In the genomic region with DNA sequence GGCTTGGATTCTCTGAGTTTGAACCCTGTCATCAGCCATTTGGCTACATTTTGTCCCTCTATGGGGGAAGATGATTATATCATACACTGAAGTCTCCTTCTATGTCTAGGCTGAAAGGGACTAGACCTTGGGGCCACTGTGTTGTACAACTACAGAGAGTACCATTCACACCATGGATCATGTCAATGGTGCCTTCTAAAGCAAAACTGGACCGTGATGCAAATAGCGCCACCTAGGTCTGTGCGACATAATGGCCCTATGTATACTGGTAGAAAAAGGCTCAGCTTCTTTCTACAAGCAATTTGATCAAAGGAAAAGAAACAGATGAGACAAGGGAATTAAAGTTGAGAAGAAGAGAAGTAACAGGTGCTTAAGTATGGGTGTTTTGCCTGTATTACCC, we compare ENCODE assay signal across 9 cellular contexts.
DNase-seq lines count a peak whose midpoint lies in the region; ATAC-seq and TF ChIP-seq lines count a peak whose summit lies in the region.
"Had no signal": no experiment of that assay in that cellular context is flagged by ENCODE, and none has a peak within 500 bp of the region (broad histone marks: within the 10 kb centered on the region; RNA-seq: fewer than 3 reads in every experiment).

No MANE protein-coding gene starts in this region.

- intact Hi-C loops in psoas muscle (cut with DNase I): loop anchor here in 1 of 2 donors (10.0 kb wide), 2 partner anchors 94 to 146 kb away; no protein-coding TSS in a partner anchor

- H3F3A ChIP-seq in MM.1S (ENCODE audit: insufficient read depth, low read length): no peaks in the 10 kb centered on the region

- H3K9me3 ChIP-seq in MM.1S (replicated peaks; ENCODE audit: insufficient read depth, low read length) (no peaks in the 10 kb centered on the region), psoas muscle (no peaks in the 10 kb centered on the region)

- H3K4me3 Mint-ChIP-seq in chondrocyte (ENCODE audit: unreplicated experiment): no peak overlapping the region

- H3K27me3 ChIP-seq in MM.1S (replicated peaks; ENCODE audit: insufficient read depth, low read length) (no peaks in the 10 kb centered on the region), psoas muscle (ENCODE audit: insufficient read depth in 3 of 3, low read length in 2 of 3) (no peaks in the 10 kb centered on the region)

- H3K9ac ChIP-seq in MM.1S (ENCODE audit: low read length): no peak overlapping the region

- no peak overlapping the region for H3K27ac Mint-ChIP-seq in chondrocyte (ENCODE audit: unreplicated experiment)

- no peaks in the 10 kb centered on the region for H3K79me2 ChIP-seq in MM.1S (ENCODE audit: low read length)

- no peak overlapping the region for H2AFZ ChIP-seq in MM.1S (ENCODE audit: low read length)

- DNase-seq in GM10266 (ENCODE audit: extremely low spot score) (peak; percentile 38), MM.1S (peak; percentile 17), chondrocyte (ENCODE audit: low spot score) (no peak), psoas muscle (no peak), NCI-H1417 treated with DMSO at 0.1 percent for 48 hours (lab: John Stamatoyannopoulos, UW) (no peak)
- no peak for DNase-seq in central memory CD4-positive, alpha-beta T cell
- DNase-seq: NCI-H2171 had no signal

- TF ChIP-seq CTCF in GM10266 (IDR thresholded peaks at IDR 0.05; ENCODE audit: control insufficient read depth, insufficient read depth, low read depth, missing control alignments) (peak; percentile 42), MM.1S (IDR thresholded peaks at IDR 0.05; ENCODE audit: low read length) (peak; percentile 44), chondrocyte (IDR thresholded peaks at IDR 0.05) (peak; percentile 59), psoas muscle (IDR thresholded peaks at IDR 0.05) (peak; percentile 21)

- no peaks in the 10 kb centered on the region for H3K9me2 ChIP-seq in MM.1S (replicated peaks; ENCODE audit: insufficient read depth, low read length)

- no peaks in the 10 kb centered on the region for H3K9me3 Mint-ChIP-seq in chondrocyte (ENCODE audit: low read depth)

- 19 to 31% (median 28%) methylated on average over 3 of the region's 3 CpGs for WGBS in psoas muscle, 3 donors

- no peaks in the 10 kb centered on the region for H3K4me1 ChIP-seq in MM.1S (ENCODE audit: low read length)
- no peaks in the 10 kb centered on the region for H3K4me1 ChIP-seq in psoas muscle

- H3K36me3 ChIP-seq in MM.1S (replicated peaks; ENCODE audit: insufficient read depth, low read length): no peaks in the 10 kb centered on the region
- H3K36me3 ChIP-seq in psoas muscle (ENCODE audit: insufficient read depth in 1 of 2, low read depth in 1 of 2): no peaks in the 10 kb centered on the region

- no peak for ATAC-seq in psoas muscle
- no peak for ATAC-seq in HG03469 (IDR thresholded peaks at IDR 0.05; ENCODE audit: unreplicated experiment)
- no peak for ATAC-seq in HG03432 (IDR thresholded peaks at IDR 0.05; ENCODE audit: unreplicated experiment)

- H3K4me1 Mint-ChIP-seq in chondrocyte (ENCODE audit: low read depth): no peaks in the 10 kb centered on the region

- H3K27ac ChIP-seq in MM.1S (ENCODE audit: low read length) (no peak overlapping the region), psoas muscle (no peak overlapping the region)

- H3K4me2 ChIP-seq in MM.1S (ENCODE audit: low read depth, low read length): no peak overlapping the region

- H4K20me1 ChIP-seq in MM.1S (ENCODE audit: insufficient read depth, low read length): no peaks in the 10 kb centered on the region

- no peaks in the 10 kb centered on the region for H3K36me3 Mint-ChIP-seq in chondrocyte (ENCODE audit: low read depth)

- no peak overlapping the region for H3K4me3 ChIP-seq in MM.1S (ENCODE audit: low read length)
- H3K4me3 ChIP-seq in psoas muscle: no peak overlapping the region

- H3K27me3 Mint-ChIP-seq in chondrocyte (ENCODE audit: low read depth): peaks cover 24% of the 10 kb centered on the region

Comparison
In these comparisons a context has a peak if more than half of its experiments do, and no peak if none do; other contexts are left out.
1. DNase-seq: peak in GM10266 (single experiment) and MM.1S (single experiment); none in chondrocyte (single experiment), psoas muscle (0 of 2), NCI-H1417 treated with DMSO at 0.1 percent for 48 hours (single experiment) and central memory CD4-positive, alpha-beta T cell (single experiment).
2. Peak in every context shown above with its lines, with median percentiles within 50 percentile points of each other: CTCF ChIP-seq.